ENCODE assay signal across 8 cellular contexts in the genomic region with DNA sequence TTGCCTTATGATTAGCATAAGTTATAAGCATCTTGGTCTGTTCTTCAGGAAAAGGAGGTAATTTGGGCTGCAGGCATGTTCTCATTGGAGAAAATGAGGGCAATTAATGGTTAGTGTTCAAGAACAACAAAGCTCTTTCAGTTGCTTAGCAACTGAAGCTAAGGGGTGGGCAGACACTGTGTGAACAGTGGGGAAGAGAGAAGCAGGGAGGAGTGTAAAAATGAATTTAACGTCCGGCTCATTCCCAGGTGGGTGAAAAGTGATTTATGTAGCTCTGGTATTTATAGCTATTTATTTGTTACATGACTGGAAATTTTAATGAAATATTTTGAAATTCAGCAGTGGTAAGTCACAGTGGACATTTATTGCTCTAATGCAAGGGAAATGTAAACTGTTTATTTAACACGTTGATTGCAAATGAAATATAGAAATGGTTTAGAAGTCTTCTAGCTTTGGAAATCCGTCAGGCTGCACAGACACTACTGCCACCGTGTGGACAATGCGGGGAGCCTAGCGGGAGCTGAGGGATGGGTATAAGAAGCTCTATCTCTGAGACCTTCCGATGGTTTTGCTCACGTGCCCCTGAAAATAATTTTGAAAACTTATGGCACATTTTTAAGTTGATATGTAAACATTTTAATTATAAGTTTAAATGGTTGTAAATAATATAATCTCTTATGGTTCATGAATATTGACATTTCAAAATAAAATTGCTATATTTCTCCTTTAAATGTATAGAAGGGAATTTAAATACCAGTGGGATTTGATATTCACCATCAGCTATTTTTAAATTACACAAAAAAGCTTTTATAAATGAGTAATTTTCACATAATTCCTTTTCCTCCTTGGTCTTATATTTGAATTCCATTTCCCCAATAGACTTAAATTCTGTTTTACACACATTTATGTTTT. TPM values are rescaled to one million over a fixed set of nuclear protein-coding genes. Genes with fewer than 3 reads are reported as not detected.
DNase-seq lines count a peak whose midpoint lies in the region; ATAC-seq and TF ChIP-seq lines count a peak whose summit lies in the region.

No MANE protein-coding gene starts in this region.

- peak; percentile 98 for TF ChIP-seq CTCF in Panc1 (IDR thresholded peaks at IDR 0.05)

- H3K4ac ChIP-seq in neuronal stem cell (ENCODE audit: low read length), result no peak overlapping the region

- H2BK5ac ChIP-seq in neuronal stem cell (ENCODE audit: low read length), result no peak overlapping the region

- POLR2A ChIA-PET in Panc1 (lab: Charles Lee), result interaction anchor here (0.6 kb wide), 1 partner anchor 151 kb away, joined by 3 read pairs; no protein-coding TSS in a partner anchor

- peak; percentile 94 for ATAC-seq in Panc1
- peak; percentile 72 to 78 for ATAC-seq in activated T-cell treated with anti-CD3 and anti-CD28 coated beads, Interleukin-2, amount 50 U/mL, for 72 hours (replicated peaks in 1 of 2)

- intact Hi-C loops in Panc1 (cut with micrococcal nuclease; ENCODE audit: unreplicated experiment), result loop anchor here (1.0 to 10.0 kb wide), 2 partner anchors 186 to 390 kb away; no protein-coding TSS in a partner anchor

- H3K9me3 ChIP-seq in Panc1 (ENCODE audit: control insufficient read depth, insufficient read depth, low read depth, low read length) (no peaks in the 10 kb centered on the region), neuronal stem cell (replicated peaks in 1 of 2; ENCODE audit: control insufficient read depth in 2 of 2, insufficient read depth in 1 of 2, low read depth in 1 of 2, low read length in 2 of 2) (no peaks in the 10 kb centered on the region)

- H3K4me1 Mint-ChIP-seq in activated T-cell treated with anti-CD3 and anti-CD28 coated beads, Interleukin-2, amount 50 U/mL, for 72 hours (ENCODE audit: low read depth), result peaks cover 7% of the 10 kb centered on the region

- WGBS in neuronal stem cell (ENCODE audit: extremely low coverage in 2 of 2, insufficient read length in 2 of 2, insufficient replicate concordance in 1 of 2), 2 donors, result no CpG with 5 or more reads among the region's 9 CpGs

- no TSS peak for BruUV-seq in Panc1 (replicated peaks; lab: Mats Ljungman, UMichigan)

- no peak overlapping the region for H3K27ac Mint-ChIP-seq in activated T-cell treated with anti-CD3 and anti-CD28 coated beads, Interleukin-2, amount 50 U/mL, for 72 hours

- H3K4me1 ChIP-seq in Panc1 (ENCODE audit: control insufficient read depth, insufficient read depth, low read length), result 0 out of 2 replicates have a peak, but pooled peaks cover 4% of the 10 kb centered on the region
- peaks cover 0 to 4% of the 10 kb centered on the region in 2 donors for H3K4me1 ChIP-seq in neuronal stem cell (ENCODE audit: control insufficient read depth in 2 of 2, insufficient read depth in 1 of 2, low read depth in 1 of 2, low read length in 2 of 2)

- H3K27me3 Mint-ChIP-seq in activated T-cell treated with anti-CD3 and anti-CD28 coated beads, Interleukin-2, amount 50 U/mL, for 72 hours (ENCODE audit: low read depth), result peaks cover 16% of the 10 kb centered on the region

- no peak overlapping the region for H4K8ac ChIP-seq in neuronal stem cell (ENCODE audit: low read depth, low read length)

- peak overlapping the region; percentile 67 for H2AFZ ChIP-seq in neuronal stem cell (ENCODE audit: low read length)

- CTCF ChIA-PET in Panc1 (lab: Charles Lee), result interaction anchor here (0.8 to 1.2 kb wide), 4 partner anchors 121 to 1108 kb away, joined by 3 to 7 read pairs (median 3); no protein-coding TSS in a partner anchor

- no peak overlapping the region for H2BK12ac ChIP-seq in neuronal stem cell (ENCODE audit: low read length)

- H3K27me3 ChIP-seq in Panc1 (ENCODE audit: control insufficient read depth, insufficient read depth, low read length) (peaks cover 3% of the 10 kb centered on the region; the same call in 1 of the 2 replicates), neuronal stem cell (ENCODE audit: control insufficient read depth in 3 of 3, insufficient read depth in 3 of 3, low read depth in 1 of 3, low read length in 3 of 3) (no peaks in the 10 kb centered on the region)

- H3K4me3 ChIP-seq in Panc1 (ENCODE audit: low read depth in 2 of 2, low read length in 2 of 2), result no peak overlapping the region
- no peak overlapping the region for H3K4me3 ChIP-seq in neuronal stem cell (ENCODE audit: low read length in 2 of 2)

- no peaks in the 10 kb centered on the region for H3K79me1 ChIP-seq in neuronal stem cell (ENCODE audit: low read depth, low read length)

- H3K4me2 ChIP-seq in neuronal stem cell (ENCODE audit: insufficient read depth, low read length, poor library complexity, severe bottlenecking), result no peak overlapping the region

- no peak overlapping the region for H2BK120ac ChIP-seq in neuronal stem cell (ENCODE audit: low read depth, low read length)

- H3K14ac ChIP-seq in neuronal stem cell (ENCODE audit: low read length), result no peak overlapping the region

- no peak overlapping the region for H4K91ac ChIP-seq in neuronal stem cell (ENCODE audit: low read depth, low read length, poor library complexity)

- H3K27ac ChIP-seq in Panc1 (ENCODE audit: low read length), result no peak overlapping the region
- no peak overlapping the region for H3K27ac ChIP-seq in neuronal stem cell (replicated peaks; ENCODE audit: low read length)

- H3K36me3 Mint-ChIP-seq in activated T-cell treated with anti-CD3 and anti-CD28 coated beads, Interleukin-2, amount 50 U/mL, for 72 hours (ENCODE audit: insufficient read depth in 2 of 2), result no peaks in the 10 kb centered on the region

- DNase-seq in G401 (ENCODE audit: low spot score) (peak; percentile 90), GOT3 (lab: John Stamatoyannopoulos, UW) (peak; percentile 95), LHCN-M2 (ENCODE audit: low read depth) (peak; percentile 66), Panc1 (ENCODE audit: low read depth, low spot score) (peak; percentile 52), fibroblast of peridontal ligament (ENCODE audit: extremely low read depth) (peak; percentile 86), neuronal stem cell (ENCODE audit: low spot score) (peak; percentile 62), stromal cell of bone marrow (ENCODE audit: low read depth) (peak; percentile 47)
- peak; percentile 68 to 70 for DNase-seq in activated T-cell treated with anti-CD3 and anti-CD28 coated beads, Interleukin-2, amount 50 U/mL, for 72 hours

- no peak overlapping the region for H3K18ac ChIP-seq in neuronal stem cell (ENCODE audit: low read length)

- H3K23ac ChIP-seq in neuronal stem cell (ENCODE audit: low read depth, low read length, poor library complexity), result no peak overlapping the region

- in situ Hi-C loops in G401 (cut with HindIII; ENCODE audit: low sequenced_read_pairs) (no loop called here), Panc1 (cut with HindIII; ENCODE audit: low pct_unique_long_range_greater_than_20kb, low sequenced_read_pairs) (no loop called here)

- no peaks in the 10 kb centered on the region for H3K36me3 ChIP-seq in Panc1 (ENCODE audit: control insufficient read depth, insufficient read depth, low read length)
- no peaks in the 10 kb centered on the region for H3K36me3 ChIP-seq in neuronal stem cell (replicated peaks in 1 of 2; ENCODE audit: control insufficient read depth in 2 of 2, insufficient read depth in 2 of 2, low read length in 2 of 2)

- no peaks in the 10 kb centered on the region for H3K9me3 Mint-ChIP-seq in activated T-cell treated with anti-CD3 and anti-CD28 coated beads, Interleukin-2, amount 50 U/mL, for 72 hours

- H3K9ac ChIP-seq in neuronal stem cell (ENCODE audit: low read depth, low read length, poor library complexity), result no peak overlapping the region

- H3K4me3 Mint-ChIP-seq in activated T-cell treated with anti-CD3 and anti-CD28 coated beads, Interleukin-2, amount 50 U/mL, for 72 hours, result no peak overlapping the region

- H2BK15ac ChIP-seq in neuronal stem cell (ENCODE audit: low read length), result no peak overlapping the region

- H2AK5ac ChIP-seq in neuronal stem cell (ENCODE audit: low read depth, low read length), result no peak overlapping the region

RNA-seq across cellular contexts. Expression of a gene that starts 54.5 kb away (rescaled TPM):
- total RNA-seq in G401 (2014; rRNA removed; shearing (Covaris generic)), result 2.7 and 5.7 TPM in 2 replicates
- total RNA-seq in LHCN-M2 (2014; rRNA removed) (18.0 and 20.6 TPM in 2 replicates), Panc1 (2021; ENCODE audit: unreplicated experiment) (13.1 TPM)
- polyA plus RNA-seq in LHCN-M2 (2012), result 5.4 TPM
- 1.8 TPM for polyA plus RNA-seq in Panc1 (2012; ENCODE audit: insufficient read length)
- total RNA-seq in activated T-cell treated with anti-CD3 and anti-CD28 coated beads, Interleukin-2, amount 50 U/mL, for 72 hours, result 1 to 10 TPM; 4.9 to 5.7 TPM
- polyA plus RNA-seq in neuronal stem cell (2013, experiment 1 of 2), result 14.3 TPM
- 14.1 TPM for polyA plus RNA-seq in neuronal stem cell (2013, experiment 2 of 2)
